ENCODE assay signal across 10 cellular contexts in the genomic region with DNA sequence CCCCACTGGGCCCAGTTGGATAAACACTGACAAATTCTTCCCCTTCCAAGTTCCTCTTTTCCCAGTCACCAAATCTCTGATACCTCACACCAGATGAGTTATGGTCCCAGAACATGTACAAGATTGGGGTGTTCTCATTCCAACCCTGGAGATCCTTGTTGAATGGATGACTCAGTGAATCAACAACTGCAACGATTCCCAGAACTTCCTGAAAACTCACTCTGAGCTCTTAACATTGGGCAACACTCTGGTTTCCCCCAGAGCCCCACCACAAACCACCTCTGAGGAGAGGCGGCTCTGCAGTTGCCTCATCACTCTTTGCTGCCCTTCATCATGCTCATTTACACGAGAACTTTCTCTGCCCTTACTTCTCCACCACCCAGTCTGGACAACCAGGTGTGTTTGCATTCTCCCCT.
DNase-seq lines count a peak whose midpoint lies in the region; ATAC-seq and TF ChIP-seq lines count a peak whose summit lies in the region.
"Had no signal": no experiment of that assay in that cellular context is flagged by ENCODE, and none has a peak within 500 bp of the region (broad histone marks: within the 10 kb centered on the region; RNA-seq: fewer than 3 reads in every experiment).

No MANE protein-coding gene starts in this region.

- POLR2A ChIA-PET in activated CD4-positive, alpha-beta memory T cell treated with anti-CD3 and anti-CD28 coated beads for 36 hours (lab: Charles Lee): no interaction called here

- CTCF ChIA-PET in activated CD4-positive, alpha-beta memory T cell treated with anti-CD3 and anti-CD28 coated beads for 36 hours (lab: Charles Lee): no interaction called here

- TF ChIP-seq POLR2A in gastrocnemius medialis (IDR thresholded peaks at IDR 0.05): no peak

- no peak overlapping the region for H3K4me2 ChIP-seq in Karpas-422 (ENCODE audit: low read depth, low read length, poor library complexity, severe bottlenecking)

- no peaks in the 10 kb centered on the region for H3K9me2 ChIP-seq in Karpas-422 (replicated peaks; ENCODE audit: insufficient read depth, low read length)

- H3K27ac Mint-ChIP-seq in activated CD4-positive, alpha-beta memory T cell treated with anti-CD3 and anti-CD28 coated beads for 36 hours: no peak overlapping the region
- H3K27ac Mint-ChIP-seq in glutamatergic neuron (ENCODE audit: unreplicated experiment): no peak overlapping the region

- no peaks in the 10 kb centered on the region for H3K36me3 ChIP-seq in WERI-Rb-1
- H3K36me3 ChIP-seq in kidney epithelial cell (ENCODE audit: control insufficient read depth, insufficient read depth, low read length): no peaks in the 10 kb centered on the region
- no peaks in the 10 kb centered on the region for H3K36me3 ChIP-seq in Karpas-422 (ENCODE audit: insufficient read depth, low read length)
- no peaks in the 10 kb centered on the region for H3K36me3 ChIP-seq in gastrocnemius medialis
- H3K36me3 ChIP-seq: Peyer's patch had no signal

- no peaks in the 10 kb centered on the region for H4K20me1 ChIP-seq in Karpas-422 (ENCODE audit: insufficient read depth, low read depth, low read length)

- H3K27me3 ChIP-seq in HL-60 (ENCODE audit: insufficient read depth, poor library complexity, severe bottlenecking) (no peaks in the 10 kb centered on the region), WERI-Rb-1 (ENCODE audit: insufficient read depth, low read depth, severe bottlenecking) (no peaks in the 10 kb centered on the region), kidney epithelial cell (ENCODE audit: control insufficient read depth, insufficient read depth, low read length) (no peaks in the 10 kb centered on the region), Karpas-422 (ENCODE audit: low read length) (no peaks in the 10 kb centered on the region), gastrocnemius medialis (no peaks in the 10 kb centered on the region)
- H3K27me3 ChIP-seq: Peyer's patch had no signal

- no peaks in the 10 kb centered on the region for H3K79me2 ChIP-seq in Karpas-422 (ENCODE audit: low read length)

- H3K9me3 ChIP-seq in WERI-Rb-1 (ENCODE audit: severe bottlenecking) (no peaks in the 10 kb centered on the region), Karpas-422 (ENCODE audit: low read length) (no peaks in the 10 kb centered on the region), gastrocnemius medialis (no peaks in the 10 kb centered on the region)
- H3K9me3 ChIP-seq: Peyer's patch had no signal

- H3K36me3 Mint-ChIP-seq in activated CD4-positive, alpha-beta memory T cell treated with anti-CD3 and anti-CD28 coated beads for 36 hours: no peaks in the 10 kb centered on the region
- H3K36me3 Mint-ChIP-seq in glutamatergic neuron (ENCODE audit: unreplicated experiment): peaks cover 5% of the 10 kb centered on the region

- 0 out of 2 replicates have a peak overlapping the region, but pooled peaks have one; percentile 2 for H3K27ac ChIP-seq in HL-60 (replicated peaks)
- no peak overlapping the region for H3K27ac ChIP-seq in WERI-Rb-1
- no peak overlapping the region for H3K27ac ChIP-seq in Karpas-422 (ENCODE audit: low read length)
- peak overlapping the region in 1 of 4 donors; percentile 93 for H3K27ac ChIP-seq in gastrocnemius medialis
- H3K27ac ChIP-seq: Peyer's patch had no signal

- no peak for TF ChIP-seq CTCF in HL-60 (IDR thresholded peaks at IDR 0.05; ENCODE audit: insufficient read depth, low read length)
- no peak for TF ChIP-seq CTCF in WERI-Rb-1 (IDR thresholded peaks at IDR 0.05; ENCODE audit: low read depth, low read length)
- no peak for TF ChIP-seq CTCF in kidney epithelial cell (IDR thresholded peaks at IDR 0.05; ENCODE audit: insufficient read depth, low read length, poor library complexity, severe bottlenecking)
- no peak for TF ChIP-seq CTCF in glutamatergic neuron (IDR thresholded peaks at IDR 0.05; ENCODE audit: partially characterized antibody, unreplicated experiment)
- no peak for TF ChIP-seq CTCF in gastrocnemius medialis (IDR thresholded peaks at IDR 0.05 in 4 of 5, conservative IDR thresholded peaks at IDR 0.05 in 1 of 5)

- H3K9me3 Mint-ChIP-seq in activated CD4-positive, alpha-beta memory T cell treated with anti-CD3 and anti-CD28 coated beads for 36 hours: no peaks in the 10 kb centered on the region
- peaks cover 3% of the 10 kb centered on the region for H3K9me3 Mint-ChIP-seq in glutamatergic neuron (ENCODE audit: unreplicated experiment)

- H3K4me3 ChIP-seq in HL-60 (replicated peaks; ENCODE audit: insufficient read depth, low read length) (no peak overlapping the region), WERI-Rb-1 (ENCODE audit: low read depth, low read length) (no peak overlapping the region), kidney epithelial cell (ENCODE audit: low read depth, low read length) (no peak overlapping the region), Karpas-422 (ENCODE audit: low read length) (no peak overlapping the region), gastrocnemius medialis (no peak overlapping the region)
- H3K4me3 ChIP-seq: Peyer's patch had no signal

- intact Hi-C loops in activated CD4-positive, alpha-beta memory T cell treated with anti-CD3 and anti-CD28 coated beads for 36 hours (cut with micrococcal nuclease): no loop called here
- intact Hi-C loops in gastrocnemius medialis (cut with DNase I; ENCODE audit: low total_unique reads): no loop called here

- H2AFZ ChIP-seq in Karpas-422 (ENCODE audit: low read length): no peak overlapping the region

- peak; percentile 89 for DNase-seq in AG08395 (ENCODE audit: low spot score)
- DNase-seq in HL-60 (ENCODE audit: low read depth in 1 of 2, low spot score in 1 of 2): peak; percentile 93 to 95
- peak; percentile 1 for DNase-seq in WERI-Rb-1
- DNase-seq in kidney epithelial cell (ENCODE audit: low read depth): peak; percentile 94
- no peak for DNase-seq in activated CD4-positive, alpha-beta memory T cell treated with anti-CD3 and anti-CD28 coated beads for 36 hours
- DNase-seq in glutamatergic neuron: no peak
- no peak for DNase-seq in Karpas-422
- DNase-seq in gastrocnemius medialis: no peak
- DNase-seq: activated T-cell treated with anti-CD3 and anti-CD28 coated beads, Interleukin-2, amount 50 U/mL, for 48 hours had no signal

- ATAC-seq in gastrocnemius medialis: no peak

- H3K4me1 Mint-ChIP-seq in activated CD4-positive, alpha-beta memory T cell treated with anti-CD3 and anti-CD28 coated beads for 36 hours (ENCODE audit: low read depth): peaks cover 2% of the 10 kb centered on the region
- H3K4me1 Mint-ChIP-seq in glutamatergic neuron (ENCODE audit: low read depth, unreplicated experiment): peaks cover under 1% of the 10 kb centered on the region

- H3K4me1 ChIP-seq in Karpas-422 (ENCODE audit: low read length) (no peaks in the 10 kb centered on the region), gastrocnemius medialis (peaks cover 22 to 26% of the 10 kb centered on the region in 2 donors)
- H3K4me1 ChIP-seq: Peyer's patch had no signal

- in situ Hi-C loops in gastrocnemius medialis (cut with MboI; ENCODE audit: low sequenced_read_pairs in 4 of 4): no loop called here

- H3K9ac ChIP-seq in Karpas-422 (ENCODE audit: low read length): no peak overlapping the region

- H3K27me3 Mint-ChIP-seq in activated CD4-positive, alpha-beta memory T cell treated with anti-CD3 and anti-CD28 coated beads for 36 hours: peaks cover 3% of the 10 kb centered on the region
- H3K27me3 Mint-ChIP-seq in glutamatergic neuron (ENCODE audit: unreplicated experiment): peaks cover 9% of the 10 kb centered on the region

- no peak overlapping the region for H3K4me3 Mint-ChIP-seq in activated CD4-positive, alpha-beta memory T cell treated with anti-CD3 and anti-CD28 coated beads for 36 hours
- no peak overlapping the region for H3K4me3 Mint-ChIP-seq in glutamatergic neuron (ENCODE audit: unreplicated experiment)

Comparison
In these comparisons a context has a peak if more than half of its experiments do, and no peak if none do; other contexts are left out.
1. DNase-seq: peak in AG08395 (single experiment), HL-60 (2 of 2), WERI-Rb-1 (single experiment) and kidney epithelial cell (single experiment); none in activated CD4-positive, alpha-beta memory T cell treated with anti-CD3 and anti-CD28 coated beads for 36 hours (single experiment), glutamatergic neuron (single experiment), Karpas-422 (single experiment) and gastrocnemius medialis (0 of 2).